23 cellular contexts compared by ENCODE assay signal in the genomic region with DNA sequence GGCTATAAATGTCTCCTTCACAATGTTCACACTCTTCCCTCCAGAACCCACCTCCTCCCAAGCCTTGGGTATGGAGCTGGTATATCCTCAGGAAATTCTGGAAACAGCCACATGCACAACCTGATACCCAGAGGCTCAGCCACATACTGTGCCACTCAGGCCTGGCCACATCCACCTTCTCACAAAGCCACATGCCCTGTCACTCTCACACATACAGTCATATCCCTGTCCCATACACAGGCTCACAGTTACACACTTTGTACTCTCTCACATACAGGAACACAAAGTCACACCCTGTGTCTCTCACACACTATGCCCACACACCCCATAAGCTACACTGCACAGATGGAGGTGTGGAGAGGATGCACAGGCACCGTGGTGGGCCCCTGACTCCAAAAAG. TPM values are rescaled to one million over a fixed set of nuclear protein-coding genes. Genes with fewer than 3 reads are reported as not detected.
DNase-seq lines count a peak whose midpoint lies in the region; ATAC-seq and TF ChIP-seq lines count a peak whose summit lies in the region.
"Had no signal": no experiment of that assay in that cellular context is flagged by ENCODE, and none has a peak within 500 bp of the region (broad histone marks: within the 10 kb centered on the region; RNA-seq: fewer than 3 reads in every experiment).

No MANE protein-coding gene starts in this region.

- H3K27me3 Mint-ChIP-seq in activated CD8-positive, alpha-beta memory T cell treated with anti-CD3 and anti-CD28 coated beads, Interleukin-2, amount 10 ng/mL, durations not matched to agents 7 days and 5 days = no peaks in the 10 kb centered on the region
- H3K27me3 Mint-ChIP-seq in brain (no peaks in the 10 kb centered on the region), nephron (ENCODE audit: low read depth) (peaks cover 5% of the 10 kb centered on the region)

- no peaks in the 10 kb centered on the region for H3K36me3 ChIP-seq in RWPE2 (ENCODE audit: low read depth)
- no peaks in the 10 kb centered on the region for H3K36me3 ChIP-seq in mucosa of descending colon (ENCODE audit: low read depth)
- H3K36me3 ChIP-seq: BLaER1, cardiac muscle cell, lower lobe of right lung, ovary, right lobe of liver, suprapubic skin had no signal

- H3K27ac ChIP-seq in RWPE2 (ENCODE audit: poor library complexity, severe bottlenecking) = no peak overlapping the region
- H3K27ac ChIP-seq: A549, BLaER1, cardiac muscle cell, lower lobe of right lung, ovary, right lobe of liver, suprapubic skin had no signal

- no peak for ATAC-seq in activated CD8-positive, alpha-beta memory T cell treated with anti-CD3 and anti-CD28 coated beads, Interleukin-2, amount 10 ng/mL, durations not matched to agents 7 days and 5 days
- ATAC-seq in RWPE2 (ENCODE audit: low read depth) = no peak
- no peak for ATAC-seq in mucosa of descending colon
- no peak for ATAC-seq in HG03442 (IDR thresholded peaks at IDR 0.05; ENCODE audit: unreplicated experiment)
- ATAC-seq: A549, lower lobe of right lung, right lobe of liver had no signal

- H3K9me3 ChIP-seq in RWPE2 (ENCODE audit: severe bottlenecking) (no peaks in the 10 kb centered on the region), mucosa of descending colon (no peaks in the 10 kb centered on the region)
- H3K9me3 ChIP-seq: A549, BLaER1, lower lobe of right lung, ovary, right lobe of liver, suprapubic skin had no signal

- H3K4me3 ChIP-seq in RWPE2 (ENCODE audit: severe bottlenecking) = no peak overlapping the region
- H3K4me3 ChIP-seq in foreskin fibroblast (ENCODE audit: low read depth in 1 of 2, low read length in 2 of 2) = no peak overlapping the region
- H3K4me3 ChIP-seq in mucosa of descending colon = no peak overlapping the region
- H3K4me3 ChIP-seq: A549, BLaER1, cardiac muscle cell, lower lobe of right lung, ovary, right lobe of liver, suprapubic skin had no signal

- DNase-seq in activated CD8-positive, alpha-beta memory T cell treated with anti-CD3 and anti-CD28 coated beads, Interleukin-2, amount 10 ng/mL, durations not matched to agents 7 days and 5 days = no peak
- no peak for DNase-seq in activated CD8-positive, alpha-beta memory T cell treated with anti-CD3 and anti-CD28 coated beads for 24 hours
- peak; percentile 2 for DNase-seq in RWPE2 (ENCODE audit: low spot score)
- no peak for DNase-seq in foreskin fibroblast
- no peak for DNase-seq in mucosa of descending colon
- DNase-seq: activated CD4-positive, alpha-beta T cell treated with anti-CD3 and anti-CD28 coated beads for 48 hours; erythroblast; foreskin melanocyte; NCI-H1417; NCI-H524 treated with DMSO at 0.1 percent for 48 hours; RPMI8226; stimulated activated CD8-positive, alpha-beta memory T cell treated with anti-CD3 and anti-CD28 coated beads, Interleukin-4, amount 100 ng/mL, for 48 hours had no signal

- intact Hi-C loops in mucosa of descending colon (cut with DNase I, micrococcal nuclease) = no loop called here

- H3K4me1 Mint-ChIP-seq in activated CD8-positive, alpha-beta memory T cell treated with anti-CD3 and anti-CD28 coated beads, Interleukin-2, amount 10 ng/mL, durations not matched to agents 7 days and 5 days = peaks cover 48% of the 10 kb centered on the region
- H3K4me1 Mint-ChIP-seq in brain (peaks cover 64% of the 10 kb centered on the region), nephron (peaks cover 59% of the 10 kb centered on the region)

- H3K27ac Mint-ChIP-seq in activated CD8-positive, alpha-beta memory T cell treated with anti-CD3 and anti-CD28 coated beads, Interleukin-2, amount 10 ng/mL, durations not matched to agents 7 days and 5 days = peak overlapping the region; percentile 26
- H3K27ac Mint-ChIP-seq in brain (peak overlapping the region in 4 of 5 experiments; percentile 37 to 75 (median 48)), nephron (peak overlapping the region; percentile 31 to 94 (median 57))

- no peaks in the 10 kb centered on the region for H3K9me3 Mint-ChIP-seq in activated CD8-positive, alpha-beta memory T cell treated with anti-CD3 and anti-CD28 coated beads, Interleukin-2, amount 10 ng/mL, durations not matched to agents 7 days and 5 days (ENCODE audit: low read depth)
- H3K9me3 Mint-ChIP-seq in brain (no peaks in the 10 kb centered on the region), nephron (no peaks in the 10 kb centered on the region)

- TF ChIP-seq CTCF in RWPE2 (IDR thresholded peaks at IDR 0.05; ENCODE audit: poor library complexity, severe bottlenecking) = no peak
- TF ChIP-seq CTCF in brain (conservative IDR thresholded peaks at IDR 0.05) = no peak
- no peak for TF ChIP-seq CTCF in nephron (IDR thresholded peaks at IDR 0.05; ENCODE audit: unreplicated experiment in 3 of 3)
- no peak for TF ChIP-seq CTCF in foreskin fibroblast (IDR thresholded peaks at IDR 0.05; ENCODE audit: low read depth, low read length)
- TF ChIP-seq CTCF in mucosa of descending colon (IDR thresholded peaks at IDR 0.05) = no peak

- H3K36me3 Mint-ChIP-seq in activated CD8-positive, alpha-beta memory T cell treated with anti-CD3 and anti-CD28 coated beads, Interleukin-2, amount 10 ng/mL, durations not matched to agents 7 days and 5 days = no peaks in the 10 kb centered on the region
- H3K36me3 Mint-ChIP-seq in brain (no peaks in the 10 kb centered on the region), nephron (ENCODE audit: low read depth) (no peaks in the 10 kb centered on the region)

- H3K4me3 Mint-ChIP-seq in activated CD8-positive, alpha-beta memory T cell treated with anti-CD3 and anti-CD28 coated beads, Interleukin-2, amount 10 ng/mL, durations not matched to agents 7 days and 5 days = no peak overlapping the region
- H3K4me3 Mint-ChIP-seq in brain (peak overlapping the region in 1 of 5 experiments; percentile 57), nephron (peak overlapping the region; percentile 45 to 51 (median 48))

- H3K27me3 ChIP-seq in RWPE2 (ENCODE audit: insufficient read depth, poor library complexity, severe bottlenecking) = no peaks in the 10 kb centered on the region
- H3K27me3 ChIP-seq: BLaER1, cardiac muscle cell, ovary, right lobe of liver, suprapubic skin had no signal

- CTCF ChIA-PET in activated CD8-positive, alpha-beta memory T cell treated with anti-CD3 and anti-CD28 coated beads, Interleukin-2, amount 10 ng/mL, durations not matched to agents 7 days and 5 days (lab: Charles Lee) = interaction anchor here (1.6 to 11.5 kb wide), 3 partner anchors 12 to 239 kb away, joined by 3 to 228 read pairs (median 5); a partner anchor contains a TSS

- H3K4me1 ChIP-seq in RWPE2 (ENCODE audit: insufficient read depth, poor library complexity, severe bottlenecking) = peaks cover 5% of the 10 kb centered on the region
- H3K4me1 ChIP-seq in mucosa of descending colon (ENCODE audit: low read depth) = peaks cover 14% of the 10 kb centered on the region

RNA-seq across cellular contexts. Expression of a gene that starts 10.1 kb away (rescaled TPM):
- 1 to 10 TPM; 1.6 to 2.3 TPM for total RNA-seq in activated CD8-positive, alpha-beta memory T cell treated with anti-CD3 and anti-CD28 coated beads, Interleukin-2, amount 10 ng/mL, durations not matched to agents 7 days and 5 days
- polyA plus RNA-seq in brain (ENCODE audit: insufficient read depth, low read depth, low replicate concordance) = 14.2 TPM
- total RNA-seq in mucosa of descending colon = 1 to 10 TPM; 3.7 to 5.9 (median 4.2) TPM

RNA-seq across cellular contexts. Expression of a gene that starts 15.2 kb away (rescaled TPM):
- total RNA-seq in activated CD8-positive, alpha-beta memory T cell treated with anti-CD3 and anti-CD28 coated beads, Interleukin-2, amount 10 ng/mL, durations not matched to agents 7 days and 5 days = 100 to 1,000 TPM; 120 to 139 TPM
- 29.0 TPM for polyA plus RNA-seq in brain (ENCODE audit: insufficient read depth, low read depth, low replicate concordance)
- 100 to 1,000 TPM in 2 of 3 donors, 10 to 100 TPM in 1; 80.8 to 112 (median 110) TPM for total RNA-seq in mucosa of descending colon

RNA-seq across cellular contexts. Expression of a gene that starts 50.2 kb away (rescaled TPM):
- 10 to 100 TPM; 46.1 to 75.4 TPM for total RNA-seq in activated CD8-positive, alpha-beta memory T cell treated with anti-CD3 and anti-CD28 coated beads, Interleukin-2, amount 10 ng/mL, durations not matched to agents 7 days and 5 days
- polyA plus RNA-seq in brain (ENCODE audit: insufficient read depth, low read depth, low replicate concordance) = 25.6 TPM
- total RNA-seq in mucosa of descending colon = 10 to 100 TPM; 14.4 to 27.4 (median 15.3) TPM

RNA-seq across cellular contexts. Expression of a gene that starts 57.6 kb away (rescaled TPM):
- not detected for total RNA-seq in activated CD8-positive, alpha-beta memory T cell treated with anti-CD3 and anti-CD28 coated beads, Interleukin-2, amount 10 ng/mL, durations not matched to agents 7 days and 5 days
- polyA plus RNA-seq in brain (ENCODE audit: insufficient read depth, low read depth, low replicate concordance) = not detected
- not detected for total RNA-seq in mucosa of descending colon
- total RNA-seq: lower lobe of right lung, ovary, right lobe of liver, suprapubic skin had no signal
- polyA plus RNA-seq: keratinocyte, ovary had no signal
